In genomic region chr1:166289309-166289708, GRCh38 we compare ENCODE assay signal across 7 cellular contexts.
"Had no signal": no experiment of that assay in that cellular context is flagged by ENCODE, and none has a peak within 500 bp of the region (broad histone marks: within the 10 kb centered on the region; RNA-seq: fewer than 3 reads in every experiment).

No MANE protein-coding gene starts in this region.

- H3K9ac ChIP-seq: KMS-11 had no signal

- H3K4me2 ChIP-seq: KMS-11 had no signal

- DNase-seq: IMR-90, KBM-7, KG1 had no signal

- ATAC-seq: HepG2 had no signal

- FAIRE-seq: HepG2, HTR-8/SVneo had no signal

- H3K27ac ChIP-seq: HL-60, KMS-11 had no signal
